Comparison of ENCODE assay signal across 1 cellular context in genomic region chr16:84423416-84423837, GRCh38.
TF ChIP-seq lines count a peak whose summit lies in the region.

No MANE protein-coding gene starts in this region.

TF ChIP-seq in GM12878, 131 proteins besides CTCF, POLR2A, EP300 and RAD21 (continued from another document):
- TF ChIP-seq ZNF687 (IDR thresholded peaks at IDR 0.05) (no peak), KLF5 (IDR thresholded peaks at IDR 0.05; ENCODE audit: partially characterized antibody) (no peak), HDAC6 (IDR thresholded peaks at IDR 0.05; ENCODE audit: unreplicated experiment) (no peak), PBX3 (IDR thresholded peaks at IDR 0.05; ENCODE audit: insufficient replicate concordance, low read depth, low read length) (no peak), POU2F2 (IDR thresholded peaks at IDR 0.05; ENCODE audit: borderline replicate concordance, low read depth, low read length) (no peak), ZNF622 (IDR thresholded peaks at IDR 0.05) (no peak), RELA (IDR thresholded peaks at IDR 0.05; ENCODE audit: borderline replicate concordance, partially characterized antibody) (no peak), SUPT20H (IDR thresholded peaks at IDR 0.05; ENCODE audit: borderline replicate concordance, control insufficient read depth, low read depth, low read length) (no peak), POLR2AphosphoS2 (IDR thresholded peaks at IDR 0.05; ENCODE audit: low read depth, low read length) (no peak), TBL1XR1 (IDR thresholded peaks at IDR 0.05; ENCODE audit: low read depth, low read length) (no peak), USF1 (IDR thresholded peaks at IDR 0.05; ENCODE audit: borderline replicate concordance, extremely low read length, insufficient read depth, low read depth, low read length) (peak; percentile 48), HDGF (IDR thresholded peaks at IDR 0.05) (no peak), ZBED1 (IDR thresholded peaks at IDR 0.05; ENCODE audit: borderline replicate concordance) (no peak), HCFC1 (IDR thresholded peaks at IDR 0.05; ENCODE audit: low read length) (peak; percentile 59), RCOR1 (conservative IDR thresholded peaks at IDR 0.05; ENCODE audit: low read depth, low read length) (no peak), SREBF2 (IDR thresholded peaks at IDR 0.05; ENCODE audit: low read length) (no peak), SP1 (IDR thresholded peaks at IDR 0.05; ENCODE audit: low read depth, low read length) (no peak), PML (IDR thresholded peaks at IDR 0.05; ENCODE audit: low read length) (no peak), CEBPB (IDR thresholded peaks at IDR 0.05; ENCODE audit: borderline replicate concordance in 1 of 2, low read depth in 2 of 2, low read length in 2 of 2) (no peak), MLLT1 (IDR thresholded peaks at IDR 0.05) (no peak), ZNF217 (IDR thresholded peaks at IDR 0.05) (no peak), NFIC (IDR thresholded peaks at IDR 0.05; ENCODE audit: low read depth, low read length) (no peak), SUZ12 (IDR thresholded peaks at IDR 0.05; ENCODE audit: unreplicated experiment) (no peak), WRNIP1 (IDR thresholded peaks at IDR 0.05; ENCODE audit: borderline replicate concordance, low read depth, low read length) (no peak), CHD1 (IDR thresholded peaks at IDR 0.05; ENCODE audit: low read depth, low read length) (no peak), TCF12 (IDR thresholded peaks at IDR 0.05; ENCODE audit: low read depth, low read length) (no peak), YY1 (IDR thresholded peaks at IDR 0.05; ENCODE audit: low read depth, low read length) (peak; percentile 83), TCF7 (IDR thresholded peaks at IDR 0.05; ENCODE audit: borderline replicate concordance) (no peak), MYB (IDR thresholded peaks at IDR 0.05; ENCODE audit: borderline replicate concordance, low read depth, low read length) (no peak), POLR2AphosphoS5 (IDR thresholded peaks at IDR 0.05; ENCODE audit: low read length) (no peak), EZH2 (IDR thresholded peaks at IDR 0.05; ENCODE audit: borderline replicate concordance, control insufficient read depth, low read depth, low read length) (no peak), RAD51 (IDR thresholded peaks at IDR 0.05) (peak; percentile 49; the same call in 1 of the 2 replicates), ETV6 (conservative IDR thresholded peaks at IDR 0.05 in 1 of 2, IDR thresholded peaks at IDR 0.05 in 1 of 2; ENCODE audit: borderline replicate concordance in 1 of 2, low read depth in 1 of 2) (no peak), SIN3A (IDR thresholded peaks at IDR 0.05; ENCODE audit: low read depth, low read length) (no peak), CBX3 (IDR thresholded peaks at IDR 0.05; ENCODE audit: borderline replicate concordance, low read depth) (no peak), IKZF1 (conservative IDR thresholded peaks at IDR 0.05) (no peak), EGR1 (IDR thresholded peaks at IDR 0.05; ENCODE audit: borderline replicate concordance in 1 of 2, low read depth in 2 of 2, low read length in 2 of 2) (no peak), IRF4 (IDR thresholded peaks at IDR 0.05; ENCODE audit: low read depth, low read length) (no peak), PKNOX1 (IDR thresholded peaks at IDR 0.05) (no peak)
- TF ChIP-seq, protein P1, sequence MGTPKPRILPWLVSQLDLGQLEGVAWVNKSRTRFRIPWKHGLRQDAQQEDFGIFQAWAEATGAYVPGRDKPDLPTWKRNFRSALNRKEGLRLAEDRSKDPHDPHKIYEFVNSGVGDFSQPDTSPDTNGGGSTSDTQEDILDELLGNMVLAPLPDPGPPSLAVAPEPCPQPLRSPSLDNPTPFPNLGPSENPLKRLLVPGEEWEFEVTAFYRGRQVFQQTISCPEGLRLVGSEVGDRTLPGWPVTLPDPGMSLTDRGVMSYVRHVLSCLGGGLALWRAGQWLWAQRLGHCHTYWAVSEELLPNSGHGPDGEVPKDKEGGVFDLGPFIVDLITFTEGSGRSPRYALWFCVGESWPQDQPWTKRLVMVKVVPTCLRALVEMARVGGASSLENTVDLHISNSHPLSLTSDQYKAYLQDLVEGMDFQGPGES (IDR thresholded peaks at IDR 0.05), result no peak
- TF ChIP-seq, protein P2, sequence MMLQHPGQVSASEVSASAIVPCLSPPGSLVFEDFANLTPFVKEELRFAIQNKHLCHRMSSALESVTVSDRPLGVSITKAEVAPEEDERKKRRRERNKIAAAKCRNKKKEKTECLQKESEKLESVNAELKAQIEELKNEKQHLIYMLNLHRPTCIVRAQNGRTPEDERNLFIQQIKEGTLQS (IDR thresholded peaks at IDR 0.05; ENCODE audit: borderline replicate concordance, extremely low read depth, low read depth, low read length), result peak; percentile 68; the same call in 1 of the 2 replicates
- TF ChIP-seq, protein P3, sequence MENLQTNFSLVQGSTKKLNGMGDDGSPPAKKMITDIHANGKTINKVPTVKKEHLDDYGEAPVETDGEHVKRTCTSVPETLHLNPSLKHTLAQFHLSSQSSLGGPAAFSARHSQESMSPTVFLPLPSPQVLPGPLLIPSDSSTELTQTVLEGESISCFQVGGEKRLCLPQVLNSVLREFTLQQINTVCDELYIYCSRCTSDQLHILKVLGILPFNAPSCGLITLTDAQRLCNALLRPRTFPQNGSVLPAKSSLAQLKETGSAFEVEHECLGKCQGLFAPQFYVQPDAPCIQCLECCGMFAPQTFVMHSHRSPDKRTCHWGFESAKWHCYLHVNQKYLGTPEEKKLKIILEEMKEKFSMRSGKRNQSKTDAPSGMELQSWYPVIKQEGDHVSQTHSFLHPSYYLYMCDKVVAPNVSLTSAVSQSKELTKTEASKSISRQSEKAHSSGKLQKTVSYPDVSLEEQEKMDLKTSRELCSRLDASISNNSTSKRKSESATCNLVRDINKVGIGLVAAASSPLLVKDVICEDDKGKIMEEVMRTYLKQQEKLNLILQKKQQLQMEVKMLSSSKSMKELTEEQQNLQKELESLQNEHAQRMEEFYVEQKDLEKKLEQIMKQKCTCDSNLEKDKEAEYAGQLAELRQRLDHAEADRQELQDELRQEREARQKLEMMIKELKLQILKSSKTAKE (IDR thresholded peaks at IDR 0.05; ENCODE audit: low read depth, poor library complexity, severe bottlenecking), result no peak
- TF ChIP-seq, protein P4, sequence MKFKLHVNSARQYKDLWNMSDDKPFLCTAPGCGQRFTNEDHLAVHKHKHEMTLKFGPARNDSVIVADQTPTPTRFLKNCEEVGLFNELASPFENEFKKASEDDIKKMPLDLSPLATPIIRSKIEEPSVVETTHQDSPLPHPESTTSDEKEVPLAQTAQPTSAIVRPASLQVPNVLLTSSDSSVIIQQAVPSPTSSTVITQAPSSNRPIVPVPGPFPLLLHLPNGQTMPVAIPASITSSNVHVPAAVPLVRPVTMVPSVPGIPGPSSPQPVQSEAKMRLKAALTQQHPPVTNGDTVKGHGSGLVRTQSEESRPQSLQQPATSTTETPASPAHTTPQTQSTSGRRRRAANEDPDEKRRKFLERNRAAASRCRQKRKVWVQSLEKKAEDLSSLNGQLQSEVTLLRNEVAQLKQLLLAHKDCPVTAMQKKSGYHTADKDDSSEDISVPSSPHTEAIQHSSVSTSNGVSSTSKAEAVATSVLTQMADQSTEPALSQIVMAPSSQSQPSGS (IDR thresholded peaks at IDR 0.05; ENCODE audit: low read length), result no peak
